In the genomic region with DNA sequence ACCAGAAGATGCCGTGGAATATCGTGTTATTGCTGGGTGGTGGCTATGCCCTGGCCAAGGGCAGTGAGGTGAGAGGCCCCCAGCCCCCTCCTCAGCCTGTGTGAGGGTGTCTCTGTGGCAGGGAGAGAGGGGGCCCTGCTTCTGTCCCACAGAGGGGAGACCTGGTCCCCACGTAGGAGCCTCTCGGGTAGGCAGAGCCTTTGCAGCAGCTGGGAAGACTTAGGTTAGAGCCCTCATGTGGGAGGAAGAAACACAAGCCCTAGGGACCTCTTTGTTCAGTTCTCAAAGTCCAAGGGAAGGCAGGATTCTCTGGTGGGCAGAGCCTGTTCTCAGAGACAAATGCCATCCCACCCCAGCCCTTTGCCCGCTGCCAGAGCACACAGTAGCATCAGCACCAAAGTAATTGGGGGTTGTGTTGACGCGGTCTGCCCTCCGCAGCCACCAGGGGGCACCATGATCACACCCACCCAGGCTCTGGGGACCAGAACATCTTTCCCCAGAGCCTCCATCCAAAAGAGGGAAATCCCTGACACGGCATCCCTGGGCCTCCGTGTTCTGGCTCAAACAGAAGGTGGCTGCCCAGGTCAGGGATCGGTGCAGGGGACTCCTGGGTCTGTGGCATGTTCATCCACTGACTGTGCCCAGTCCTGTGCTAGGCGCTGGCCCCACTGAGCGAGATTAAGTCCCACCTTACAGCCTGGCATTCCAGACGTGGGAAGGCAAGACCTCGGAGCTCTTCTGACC, we compare ENCODE assay signal across 1 cellular context.
TF ChIP-seq lines count a peak whose summit lies in the region.

No MANE protein-coding gene starts in this region.

TF ChIP-seq in HepG2, 621 proteins besides CTCF, POLR2A, EP300 and RAD21 (continued from another document):
- TF ChIP-seq, protein P1, sequence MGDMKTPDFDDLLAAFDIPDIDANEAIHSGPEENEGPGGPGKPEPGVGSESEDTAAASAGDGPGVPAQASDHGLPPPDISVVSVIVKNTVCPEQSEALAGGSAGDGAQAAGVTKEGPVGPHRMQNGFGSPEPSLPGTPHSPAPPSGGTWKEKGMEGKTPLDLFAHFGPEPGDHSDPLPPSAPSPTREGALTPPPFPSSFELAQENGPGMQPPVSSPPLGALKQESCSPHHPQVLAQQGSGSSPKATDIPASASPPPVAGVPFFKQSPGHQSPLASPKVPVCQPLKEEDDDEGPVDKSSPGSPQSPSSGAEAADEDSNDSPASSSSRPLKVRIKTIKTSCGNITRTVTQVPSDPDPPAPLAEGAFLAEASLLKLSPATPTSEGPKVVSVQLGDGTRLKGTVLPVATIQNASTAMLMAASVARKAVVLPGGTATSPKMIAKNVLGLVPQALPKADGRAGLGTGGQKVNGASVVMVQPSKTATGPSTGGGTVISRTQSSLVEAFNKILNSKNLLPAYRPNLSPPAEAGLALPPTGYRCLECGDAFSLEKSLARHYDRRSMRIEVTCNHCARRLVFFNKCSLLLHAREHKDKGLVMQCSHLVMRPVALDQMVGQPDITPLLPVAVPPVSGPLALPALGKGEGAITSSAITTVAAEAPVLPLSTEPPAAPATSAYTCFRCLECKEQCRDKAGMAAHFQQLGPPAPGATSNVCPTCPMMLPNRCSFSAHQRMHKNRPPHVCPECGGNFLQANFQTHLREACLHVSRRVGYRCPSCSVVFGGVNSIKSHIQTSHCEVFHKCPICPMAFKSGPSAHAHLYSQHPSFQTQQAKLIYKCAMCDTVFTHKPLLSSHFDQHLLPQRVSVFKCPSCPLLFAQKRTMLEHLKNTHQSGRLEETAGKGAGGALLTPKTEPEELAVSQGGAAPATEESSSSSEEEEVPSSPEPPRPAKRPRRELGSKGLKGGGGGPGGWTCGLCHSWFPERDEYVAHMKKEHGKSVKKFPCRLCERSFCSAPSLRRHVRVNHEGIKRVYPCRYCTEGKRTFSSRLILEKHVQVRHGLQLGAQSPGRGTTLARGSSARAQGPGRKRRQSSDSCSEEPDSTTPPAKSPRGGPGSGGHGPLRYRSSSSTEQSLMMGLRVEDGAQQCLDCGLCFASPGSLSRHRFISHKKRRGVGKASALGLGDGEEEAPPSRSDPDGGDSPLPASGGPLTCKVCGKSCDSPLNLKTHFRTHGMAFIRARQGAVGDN (CRISPR knock-in tag; IDR thresholded peaks at IDR 0.05): peak; percentile 0; the same call in 1 of the 2 replicates
- TF ChIP-seq HDAC1 (CRISPR knock-in tag; IDR thresholded peaks at IDR 0.05): no peak
- TF ChIP-seq, protein P2, sequence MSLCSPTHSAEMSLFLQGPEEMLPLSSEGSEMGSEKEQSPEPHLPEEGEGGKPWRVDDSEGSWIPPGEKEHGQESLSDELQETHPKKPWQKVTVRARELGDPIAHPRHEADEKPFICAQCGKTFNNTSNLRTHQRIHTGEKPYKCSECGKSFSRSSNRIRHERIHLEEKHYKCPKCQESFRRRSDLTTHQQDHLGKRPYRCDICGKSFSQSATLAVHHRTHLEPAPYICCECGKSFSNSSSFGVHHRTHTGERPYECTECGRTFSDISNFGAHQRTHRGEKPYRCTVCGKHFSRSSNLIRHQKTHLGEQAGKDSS (CRISPR knock-in tag; IDR thresholded peaks at IDR 0.05; ENCODE audit: borderline replicate concordance, low read depth): peak; percentile 46; the same call in 1 of the 2 replicates
- TF ChIP-seq ZNF562 (CRISPR knock-in tag; IDR thresholded peaks at IDR 0.05; ENCODE audit: borderline replicate concordance): no peak
- TF ChIP-seq, protein P3, sequence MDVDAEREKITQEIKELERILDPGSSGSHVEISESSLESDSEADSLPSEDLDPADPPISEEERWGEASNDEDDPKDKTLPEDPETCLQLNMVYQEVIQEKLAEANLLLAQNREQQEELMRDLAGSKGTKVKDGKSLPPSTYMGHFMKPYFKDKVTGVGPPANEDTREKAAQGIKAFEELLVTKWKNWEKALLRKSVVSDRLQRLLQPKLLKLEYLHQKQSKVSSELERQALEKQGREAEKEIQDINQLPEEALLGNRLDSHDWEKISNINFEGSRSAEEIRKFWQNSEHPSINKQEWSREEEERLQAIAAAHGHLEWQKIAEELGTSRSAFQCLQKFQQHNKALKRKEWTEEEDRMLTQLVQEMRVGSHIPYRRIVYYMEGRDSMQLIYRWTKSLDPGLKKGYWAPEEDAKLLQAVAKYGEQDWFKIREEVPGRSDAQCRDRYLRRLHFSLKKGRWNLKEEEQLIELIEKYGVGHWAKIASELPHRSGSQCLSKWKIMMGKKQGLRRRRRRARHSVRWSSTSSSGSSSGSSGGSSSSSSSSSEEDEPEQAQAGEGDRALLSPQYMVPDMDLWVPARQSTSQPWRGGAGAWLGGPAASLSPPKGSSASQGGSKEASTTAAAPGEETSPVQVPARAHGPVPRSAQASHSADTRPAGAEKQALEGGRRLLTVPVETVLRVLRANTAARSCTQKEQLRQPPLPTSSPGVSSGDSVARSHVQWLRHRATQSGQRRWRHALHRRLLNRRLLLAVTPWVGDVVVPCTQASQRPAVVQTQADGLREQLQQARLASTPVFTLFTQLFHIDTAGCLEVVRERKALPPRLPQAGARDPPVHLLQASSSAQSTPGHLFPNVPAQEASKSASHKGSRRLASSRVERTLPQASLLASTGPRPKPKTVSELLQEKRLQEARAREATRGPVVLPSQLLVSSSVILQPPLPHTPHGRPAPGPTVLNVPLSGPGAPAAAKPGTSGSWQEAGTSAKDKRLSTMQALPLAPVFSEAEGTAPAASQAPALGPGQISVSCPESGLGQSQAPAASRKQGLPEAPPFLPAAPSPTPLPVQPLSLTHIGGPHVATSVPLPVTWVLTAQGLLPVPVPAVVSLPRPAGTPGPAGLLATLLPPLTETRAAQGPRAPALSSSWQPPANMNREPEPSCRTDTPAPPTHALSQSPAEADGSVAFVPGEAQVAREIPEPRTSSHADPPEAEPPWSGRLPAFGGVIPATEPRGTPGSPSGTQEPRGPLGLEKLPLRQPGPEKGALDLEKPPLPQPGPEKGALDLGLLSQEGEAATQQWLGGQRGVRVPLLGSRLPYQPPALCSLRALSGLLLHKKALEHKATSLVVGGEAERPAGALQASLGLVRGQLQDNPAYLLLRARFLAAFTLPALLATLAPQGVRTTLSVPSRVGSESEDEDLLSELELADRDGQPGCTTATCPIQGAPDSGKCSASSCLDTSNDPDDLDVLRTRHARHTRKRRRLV (CRISPR knock-in tag; IDR thresholded peaks at IDR 0.05): no peak
- peak; percentile 52; the same call in 1 of the 2 replicates for TF ChIP-seq ZNF788 (CRISPR knock-in tag; IDR thresholded peaks at IDR 0.05; ENCODE audit: borderline replicate concordance)
- no peak for TF ChIP-seq MAZ (IDR thresholded peaks at IDR 0.05; ENCODE audit: borderline replicate concordance, low read depth, low read length)
- TF ChIP-seq MAZ (CRISPR knock-in tag; IDR thresholded peaks at IDR 0.05; ENCODE audit: low read depth): 0 out of 2 replicates have a peak, but pooled peaks have one; percentile 47
TF ChIP-seq in HepG2: peak in this region for 16.
